13 cellular contexts compared by ENCODE assay signal in genomic region chr9:135886147-135886981, GRCh38. TPM values are rescaled to one million over a fixed set of nuclear protein-coding genes. Genes with fewer than 3 reads are reported as not detected.
A peak's percentile ranks its signal among the peaks of the same experiment; 100 is the strongest.
DNase-seq lines count a peak whose midpoint lies in the region; ATAC-seq and TF ChIP-seq lines count a peak whose summit lies in the region.
"Had no signal": no experiment of that assay in that cellular context is flagged by ENCODE, and none has a peak within 500 bp of the region (broad histone marks: within the 10 kb centered on the region; RNA-seq: fewer than 3 reads in every experiment).

No MANE protein-coding gene starts in this region.

- no peak overlapping the region; the same call in 1 of the 2 replicates for H4K91ac ChIP-seq in IMR-90 (ENCODE audit: insufficient read depth, low read depth, low read length)

- TF ChIP-seq POLR2A in IMR-90 (IDR thresholded peaks at IDR 0.05; ENCODE audit: low read depth, low read length), result no peak

- H3K9me3 Mint-ChIP-seq in CD14-positive monocyte (no peaks in the 10 kb centered on the region), chondrocyte (ENCODE audit: low read depth) (no peaks in the 10 kb centered on the region)
- no peaks in the 10 kb centered on the region for H3K9me3 Mint-ChIP-seq in natural killer cell treated with Interleukin-12 subunit alpha and Interleukin-12 subunit beta and Interleukin-15 and Interleukin-18, amount 100 ng/mL, for 72 hours

- H3K4me3 ChIP-seq in IMR-90 (ENCODE audit: insufficient read depth, low read depth, low read length), result no peak overlapping the region
- no peak overlapping the region for H3K4me3 ChIP-seq in mucosa of descending colon
- H3K4me3 ChIP-seq: SJSA1 had no signal

- H3K79me1 ChIP-seq in IMR-90 (ENCODE audit: low read depth in 1 of 2, low read length in 2 of 2), result peaks cover 29 to 100% of the 10 kb centered on the region in 2 experiments; a peak in 3 of 4 replicates

- in situ Hi-C loops in IMR-90 (cut with MboI; ENCODE audit: low sequenced_read_pairs), result no loop called here

- H3K14ac ChIP-seq in IMR-90 (replicated peaks; ENCODE audit: low read depth, low read length), result peak overlapping the region; percentile 14; the same call in 1 of the 2 replicates

- H2BK5ac ChIP-seq in IMR-90 (ENCODE audit: low read depth, low read length, poor library complexity, severe bottlenecking), result no peak overlapping the region

- H3K18ac ChIP-seq in IMR-90 (ENCODE audit: low read depth, low read length), result no peak overlapping the region

- intact Hi-C loops in CD14-positive monocyte (cut with micrococcal nuclease), result loop anchor here in 1 of 2 donors (2.0 kb wide), 1 partner anchor 18 kb away; no protein-coding TSS in a partner anchor
- intact Hi-C loops in IMR-90 (cut with micrococcal nuclease), result no loop called here
- intact Hi-C loops in mucosa of descending colon (cut with DNase I, micrococcal nuclease), result no loop called here

- TF ChIP-seq RAD21 in IMR-90 (IDR thresholded peaks at IDR 0.05; ENCODE audit: low read length), result no peak

- H3K56ac ChIP-seq in IMR-90 (ENCODE audit: extremely low read depth, insufficient read depth, low read length), result no peak overlapping the region

- peak overlapping the region; percentile 57 for H2AK9ac ChIP-seq in IMR-90 (replicated peaks; ENCODE audit: low read depth, low read length, poor library complexity)

- H3K27ac Mint-ChIP-seq in CD14-positive monocyte (peak overlapping the region in 6 of 7 donors; percentile 58 to 96 (median 93)), chondrocyte (ENCODE audit: unreplicated experiment) (peak overlapping the region; percentile 90)
- peak overlapping the region; percentile 45 to 68 for H3K27ac Mint-ChIP-seq in natural killer cell treated with Interleukin-12 subunit alpha and Interleukin-12 subunit beta and Interleukin-15 and Interleukin-18, amount 100 ng/mL, for 72 hours

- H2BK120ac ChIP-seq in IMR-90 (ENCODE audit: low read depth, low read length), result no peak overlapping the region

- no peak for ATAC-seq in IMR-90 (ENCODE audit: low read depth)
- no peak for ATAC-seq in natural killer cell treated with Interleukin-12 subunit alpha and Interleukin-12 subunit beta and Interleukin-15 and Interleukin-18, amount 100 ng/mL, for 72 hours
- no peak for ATAC-seq in HG03571 (IDR thresholded peaks at IDR 0.05; ENCODE audit: unreplicated experiment)
- ATAC-seq in omental fat pad (ENCODE audit: low FRiP score), result no peak
- no peak for ATAC-seq in mucosa of descending colon

- POLR2A ChIA-PET in IMR-90 (lab: Charles Lee; ENCODE audit: unreplicated experiment), result no interaction called here

- H2BK20ac ChIP-seq in IMR-90 (ENCODE audit: low read depth, low read length), result no peak overlapping the region

- peaks cover 65% of the 10 kb centered on the region for H3K9me1 ChIP-seq in IMR-90 (ENCODE audit: insufficient read depth, low read length)

- BruUV-seq in IMR-90 (replicated peaks; lab: Mats Ljungman, UMichigan), result no TSS peak

- DNase-seq in CD14-positive monocyte (ENCODE audit: low spot score) (no peak), IMR-90 (no peak), chondrocyte (ENCODE audit: low spot score) (peak; percentile 59), AG20443 (ENCODE audit: low spot score) (no peak), omental fat pad (ENCODE audit: low spot score) (no peak), mucosa of descending colon (no peak)
- no peak for DNase-seq in natural killer cell treated with Interleukin-12 subunit alpha and Interleukin-12 subunit beta and Interleukin-15 and Interleukin-18, amount 100 ng/mL, for 72 hours (ENCODE audit: low spot score)
- DNase-seq: DMS79, NCI-H446 treated with DMSO at 0.1 percent for 48 hours had no signal

- H3K9me3 ChIP-seq in IMR-90 (ENCODE audit: control insufficient read depth, insufficient read depth, low read length) (no peaks in the 10 kb centered on the region), mucosa of descending colon (no peaks in the 10 kb centered on the region)
- H3K9me3 ChIP-seq: SJSA1 had no signal

- H4K5ac ChIP-seq in IMR-90 (ENCODE audit: low read depth, low read length), result no peak overlapping the region

- H3K4me1 Mint-ChIP-seq in CD14-positive monocyte (peaks cover 65% of the 10 kb centered on the region), chondrocyte (ENCODE audit: low read depth) (peaks cover 61% of the 10 kb centered on the region)
- peaks cover 41 to 43% of the 10 kb centered on the region in 2 donors for H3K4me1 Mint-ChIP-seq in natural killer cell treated with Interleukin-12 subunit alpha and Interleukin-12 subunit beta and Interleukin-15 and Interleukin-18, amount 100 ng/mL, for 72 hours (ENCODE audit: low read depth in 2 of 2)

- H3K36me3 Mint-ChIP-seq in CD14-positive monocyte (peaks cover 19 to 25% of the 10 kb centered on the region in 2 donors), chondrocyte (ENCODE audit: low read depth) (peaks cover under 1% of the 10 kb centered on the region)
- H3K36me3 Mint-ChIP-seq in natural killer cell treated with Interleukin-12 subunit alpha and Interleukin-12 subunit beta and Interleukin-15 and Interleukin-18, amount 100 ng/mL, for 72 hours, result no peaks in the 10 kb centered on the region

- no peaks in the 10 kb centered on the region for H3K27me3 ChIP-seq in IMR-90 (ENCODE audit: control insufficient read depth, insufficient read depth, low read length)
- H3K27me3 ChIP-seq: SJSA1 had no signal

- peak overlapping the region; percentile 9; the same call in 1 of the 2 replicates for H3K4ac ChIP-seq in IMR-90 (ENCODE audit: low read depth, low read length)

- no peak overlapping the region for H3K27ac ChIP-seq in IMR-90 (ENCODE audit: insufficient read depth, low read length)
- H3K27ac ChIP-seq: KMS-11, parathyroid adenoma, SJSA1 had no signal

- no peak overlapping the region for H3K4me2 ChIP-seq in IMR-90 (ENCODE audit: low read depth, low read length)
- H3K4me2 ChIP-seq: KMS-11 had no signal

- H2AFZ ChIP-seq in IMR-90 (replicated peaks; ENCODE audit: low read length, poor library complexity), result no peak overlapping the region
- H2AFZ ChIP-seq: parathyroid adenoma had no signal

- dilution Hi-C loops in IMR-90 (cut with HindIII; ENCODE audit: low sequenced_read_pairs, unreplicated experiment), result no loop called here

- H3K4me3 Mint-ChIP-seq in CD14-positive monocyte, result no peak overlapping the region
- H3K4me3 Mint-ChIP-seq in chondrocyte (ENCODE audit: unreplicated experiment), result no peak overlapping the region
- H3K4me3 Mint-ChIP-seq in natural killer cell treated with Interleukin-12 subunit alpha and Interleukin-12 subunit beta and Interleukin-15 and Interleukin-18, amount 100 ng/mL, for 72 hours, result peak overlapping the region; percentile 81

- peaks cover 2% of the 10 kb centered on the region for H3K36me3 ChIP-seq in IMR-90 (ENCODE audit: control insufficient read depth, insufficient read depth, low read length)
- no peaks in the 10 kb centered on the region for H3K36me3 ChIP-seq in mucosa of descending colon (ENCODE audit: low read depth)

- CTCF ChIA-PET in IMR-90 (lab: Yijun Ruan, JAX), result no interaction called here

- 89% methylated on average over 14 of the region's 21 CpGs; no CpG with 5 or more reads in 1 of the 2 experiments for WGBS in IMR-90 (ENCODE audit: extremely low coverage in 2 of 2, insufficient read length in 1 of 2), 2 experiments

- no peak overlapping the region for H3K9ac ChIP-seq in IMR-90 (ENCODE audit: low read depth, low read length)
- H3K9ac ChIP-seq: KMS-11, parathyroid adenoma had no signal

- H2AK5ac ChIP-seq in IMR-90 (ENCODE audit: low read depth, low read length), result peak overlapping the region; percentile 34; the same call in 1 of the 2 replicates

- H2BK15ac ChIP-seq in IMR-90 (ENCODE audit: low read depth, low read length), result no peak overlapping the region

- H3K23ac ChIP-seq in IMR-90 (ENCODE audit: low read depth, low read length), result no peak overlapping the region

- H3K27me3 Mint-ChIP-seq in CD14-positive monocyte (ENCODE audit: low read depth in 3 of 3), result no peaks in the 10 kb centered on the region
- no peaks in the 10 kb centered on the region for H3K27me3 Mint-ChIP-seq in chondrocyte (ENCODE audit: low read depth)
- H3K27me3 Mint-ChIP-seq in natural killer cell treated with Interleukin-12 subunit alpha and Interleukin-12 subunit beta and Interleukin-15 and Interleukin-18, amount 100 ng/mL, for 72 hours, result no peaks in the 10 kb centered on the region

- peaks cover 33% of the 10 kb centered on the region for H3K4me1 ChIP-seq in IMR-90 (ENCODE audit: control insufficient read depth, insufficient read depth, low read length)
- H3K4me1 ChIP-seq in mucosa of descending colon (ENCODE audit: low read depth), result no peaks in the 10 kb centered on the region
- H3K4me1 ChIP-seq: parathyroid adenoma had no signal

- peaks cover 98% of the 10 kb centered on the region for H4K20me1 ChIP-seq in IMR-90 (ENCODE audit: insufficient read depth, low read length)

- no peak overlapping the region for H4K8ac ChIP-seq in IMR-90 (ENCODE audit: low read depth in 2 of 2, low read length in 2 of 2)

- no peak for TF ChIP-seq CTCF in CD14-positive monocyte (IDR thresholded peaks at IDR 0.05)
- TF ChIP-seq CTCF in IMR-90 (conservative IDR thresholded peaks at IDR 0.05; ENCODE audit: low read depth, low read length), result no peak
- TF ChIP-seq CTCF in chondrocyte (IDR thresholded peaks at IDR 0.05), result no peak
- no peak for TF ChIP-seq CTCF in omental fat pad (IDR thresholded peaks at IDR 0.05)
- no peak for TF ChIP-seq CTCF in mucosa of descending colon (IDR thresholded peaks at IDR 0.05)

TF ChIP-seq in IMR-90, 13 proteins besides CTCF, POLR2A, EP300 and RAD21 (continues in another document):
- TF ChIP-seq RFX5 (IDR thresholded peaks at IDR 0.05; ENCODE audit: low read depth, low read length), result no peak
- no peak for TF ChIP-seq SMC3 (IDR thresholded peaks at IDR 0.05; ENCODE audit: low read depth, low read length)
- no peak for TF ChIP-seq MAFK (IDR thresholded peaks at IDR 0.05; ENCODE audit: low read depth, low read length)
- no peak for TF ChIP-seq MXI1 (IDR thresholded peaks at IDR 0.05; ENCODE audit: borderline replicate concordance, low read depth, low read length)
- TF ChIP-seq BHLHE40 (IDR thresholded peaks at IDR 0.05; ENCODE audit: low read depth, low read length), result no peak
- no peak for TF ChIP-seq NFE2L2 (IDR thresholded peaks at IDR 0.05; ENCODE audit: low read depth, low read length)
- TF ChIP-seq FOS (IDR thresholded peaks at IDR 0.05; ENCODE audit: low read depth, low read length), result no peak

RNA-seq across cellular contexts. Expression of gene CAMSAP1, which starts 21.0 kb away (rescaled TPM):
- polyA plus RNA-seq in CD14-positive monocyte (under 1 TPM; 0.71 to 0.75 TPM), IMR-90 (2012; rRNA removed) (8.2 and 8.6 TPM in 2 replicates)
- total RNA-seq in IMR-90 (2012; rRNA removed) (19.5 and 21.1 TPM in 2 replicates), chondrocyte (27.1 to 35.5 TPM (median 27.7 TPM) in 3 replicates), omental fat pad (10 to 100 TPM; 22.3 to 52.5 (median 33.2) TPM), mucosa of descending colon (10 to 100 TPM; 11.5 to 37.8 (median 14.3) TPM)
- 5.5 and 9.6 TPM in 2 replicates for polyA plus RNA-seq in IMR-90 (2012; cell fraction: cytosol; rRNA removed)
- 8.9 and 9.8 TPM in 2 replicates for polyA plus RNA-seq in IMR-90 (2012; cell fraction: nucleus; rRNA removed; ENCODE audit: low replicate concordance)
- total RNA-seq in natural killer cell treated with Interleukin-12 subunit alpha and Interleukin-12 subunit beta and Interleukin-15 and Interleukin-18, amount 100 ng/mL, for 72 hours, result 10 to 100 TPM; 23.4 to 25.5 TPM
